In the genomic region with DNA sequence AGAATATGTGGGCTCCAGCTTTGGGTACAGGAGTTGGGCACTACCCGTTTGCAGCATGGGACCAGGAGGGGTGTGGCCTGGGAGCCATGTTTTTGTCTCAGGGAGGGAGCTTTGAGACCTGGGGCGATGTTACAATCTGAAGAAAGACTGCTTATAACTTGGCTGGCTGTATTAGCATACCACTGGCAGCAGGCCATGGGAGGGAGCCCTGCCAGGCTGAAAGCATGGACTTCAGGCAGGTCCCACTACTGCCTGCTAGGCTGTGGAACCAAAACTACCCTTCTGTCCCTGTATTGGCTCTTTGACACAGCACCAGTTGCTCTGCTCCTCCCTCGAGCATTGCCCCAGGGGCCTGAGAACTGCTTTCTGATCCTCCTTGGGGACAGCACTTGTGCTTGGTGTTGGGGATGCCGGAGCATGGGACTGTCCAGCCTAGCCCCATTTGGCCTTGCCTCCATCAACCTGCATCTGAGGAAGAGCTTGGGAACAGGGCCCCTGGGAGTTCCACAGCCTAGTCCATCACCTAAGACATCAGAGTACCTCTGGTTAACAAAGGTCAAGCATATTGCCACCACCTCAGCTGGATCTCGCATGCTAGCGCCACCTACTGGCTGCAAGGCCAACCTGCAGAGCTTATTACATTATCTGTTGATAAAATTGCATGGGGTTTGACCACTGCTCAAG, we compare ENCODE assay signal across 8 cellular contexts.
DNase-seq lines count a peak whose midpoint lies in the region; ATAC-seq and TF ChIP-seq lines count a peak whose summit lies in the region.

No MANE protein-coding gene starts in this region.

- H3K4me1 Mint-ChIP-seq in neural progenitor cell = no peaks in the 10 kb centered on the region

- H3K79me2 ChIP-seq in neural progenitor cell (ENCODE audit: low read depth) = peaks cover 5% of the 10 kb centered on the region

- no peaks in the 10 kb centered on the region for H3F3A ChIP-seq in neural progenitor cell (ENCODE audit: low read depth)

- DNase-seq in Right ventricle myocardium inferior (ENCODE audit: missing footprints) (peak; percentile 79), cardiac septum (ENCODE audit: low spot score) (no peak), SKM-1 treated with dmso at 0.1 percent for 144 hours (lab: John Stamatoyannopoulos, UW; ENCODE audit: unreplicated experiment) (peak; percentile 53), ecto neural progenitor cell (ENCODE audit: low spot score) (peak; percentile 62), neural progenitor cell (ENCODE audit: low spot score) (peak; percentile 61), SK-N-DZ (ENCODE audit: low spot score) (no peak)

- no peak overlapping the region for H3K4me2 ChIP-seq in neural progenitor cell

- no peak overlapping the region for H3K27ac Mint-ChIP-seq in neural progenitor cell

- H3K4me3 ChIP-seq in neural progenitor cell = no peak overlapping the region

- H3K4me3 Mint-ChIP-seq in neural progenitor cell = no peak overlapping the region

- H3K36me3 ChIP-seq in neural progenitor cell = no peaks in the 10 kb centered on the region

- no peaks in the 10 kb centered on the region for H4K20me1 ChIP-seq in neural progenitor cell (ENCODE audit: low read depth)

- TF ChIP-seq CTCF in neural progenitor cell (IDR thresholded peaks at IDR 0.05) = peak; percentile 91

- H3K27me3 Mint-ChIP-seq in neural progenitor cell (ENCODE audit: insufficient read depth, low read depth) = no peaks in the 10 kb centered on the region

- intact Hi-C loops in Right ventricle myocardium inferior (cut with DNase I) (no loop called here), cardiac septum (cut with DNase I) (no loop called here)

- H3K9me3 ChIP-seq in neural progenitor cell (ENCODE audit: low read depth) = peaks cover 19% of the 10 kb centered on the region

- H3K36me3 Mint-ChIP-seq in neural progenitor cell = peaks cover 10% of the 10 kb centered on the region

- no peak overlapping the region for H3K27ac ChIP-seq in neural progenitor cell

- H3K9ac ChIP-seq in neural progenitor cell = no peak overlapping the region

- no peaks in the 10 kb centered on the region for H3K27me3 ChIP-seq in neural progenitor cell

- H3K9me3 Mint-ChIP-seq in neural progenitor cell = peaks cover 39% of the 10 kb centered on the region

- H3K4me1 ChIP-seq in neural progenitor cell = no peaks in the 10 kb centered on the region

- no peak overlapping the region for H2AFZ ChIP-seq in neural progenitor cell (replicated peaks)

- ATAC-seq in Right ventricle myocardium inferior (peak; percentile 65), HG03095 (IDR thresholded peaks at IDR 0.05; ENCODE audit: unreplicated experiment) (peak; percentile 52), GM21737 (IDR thresholded peaks at IDR 0.05; ENCODE audit: unreplicated experiment) (no peak)

Comparison
In these comparisons a context has a peak if more than half of its experiments do, and no peak if none do; other contexts are left out.
1. DNase-seq: peak in Right ventricle myocardium inferior (single experiment), SKM-1 treated with dmso at 0.1 percent for 144 hours (single experiment), ecto neural progenitor cell (single experiment) and neural progenitor cell (single experiment); none in cardiac septum (single experiment) and SK-N-DZ (single experiment).